Comparison of ENCODE assay signal across 1 cellular context in the genomic region with DNA sequence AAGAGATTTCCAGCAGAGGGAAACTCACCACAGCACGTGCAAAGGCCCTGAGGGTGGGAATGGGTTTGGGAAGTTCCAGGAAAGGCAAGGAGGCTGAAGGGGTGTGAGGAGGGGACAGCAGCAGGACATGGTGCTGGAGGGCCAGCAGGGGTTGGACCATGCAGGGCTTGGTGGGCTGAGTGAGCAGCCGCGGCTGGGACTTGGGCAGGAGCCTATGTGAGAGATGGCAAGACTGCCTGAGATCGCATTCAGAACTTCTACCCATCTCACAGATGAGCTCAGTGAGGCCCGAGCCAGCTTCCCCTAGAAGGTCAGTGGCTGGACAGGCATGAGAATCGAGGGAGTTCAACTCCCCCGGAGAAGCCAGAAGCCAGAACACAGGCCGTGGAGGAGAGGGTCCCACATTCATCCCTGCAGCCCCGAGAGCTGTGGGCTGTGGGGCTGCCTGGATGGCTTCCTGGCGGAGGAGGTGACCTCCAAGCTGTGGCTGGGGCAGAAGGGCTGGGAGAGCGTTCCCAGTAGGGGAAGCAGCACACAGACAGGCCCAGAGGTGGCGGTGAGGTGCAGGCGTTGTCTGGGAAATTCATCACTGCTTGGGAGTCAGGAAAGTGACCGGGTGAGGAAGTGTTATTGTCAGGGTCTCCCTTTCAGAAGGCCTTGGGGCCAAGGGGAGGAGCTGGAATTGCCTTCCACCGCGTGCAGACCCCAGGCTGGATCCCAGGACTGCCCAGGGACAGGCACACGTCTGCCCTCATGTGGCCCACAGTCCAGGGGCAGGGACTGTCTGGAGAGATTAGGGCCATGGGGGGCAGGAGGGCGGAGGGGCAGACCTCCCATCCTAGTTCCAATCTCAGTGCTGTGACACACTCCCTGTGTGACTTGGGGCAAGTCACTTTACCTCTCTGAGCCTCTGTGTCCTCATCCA.
TF ChIP-seq lines count a peak whose summit lies in the region.

No MANE protein-coding gene starts in this region.

TF ChIP-seq in HepG2, 621 proteins besides CTCF, POLR2A, EP300 and RAD21 (continued from another document and continues in another):
- TF ChIP-seq PRDM10 (CRISPR knock-in tag; IDR thresholded peaks at IDR 0.05; ENCODE audit: low read depth): no peak
- TF ChIP-seq, protein P1, sequence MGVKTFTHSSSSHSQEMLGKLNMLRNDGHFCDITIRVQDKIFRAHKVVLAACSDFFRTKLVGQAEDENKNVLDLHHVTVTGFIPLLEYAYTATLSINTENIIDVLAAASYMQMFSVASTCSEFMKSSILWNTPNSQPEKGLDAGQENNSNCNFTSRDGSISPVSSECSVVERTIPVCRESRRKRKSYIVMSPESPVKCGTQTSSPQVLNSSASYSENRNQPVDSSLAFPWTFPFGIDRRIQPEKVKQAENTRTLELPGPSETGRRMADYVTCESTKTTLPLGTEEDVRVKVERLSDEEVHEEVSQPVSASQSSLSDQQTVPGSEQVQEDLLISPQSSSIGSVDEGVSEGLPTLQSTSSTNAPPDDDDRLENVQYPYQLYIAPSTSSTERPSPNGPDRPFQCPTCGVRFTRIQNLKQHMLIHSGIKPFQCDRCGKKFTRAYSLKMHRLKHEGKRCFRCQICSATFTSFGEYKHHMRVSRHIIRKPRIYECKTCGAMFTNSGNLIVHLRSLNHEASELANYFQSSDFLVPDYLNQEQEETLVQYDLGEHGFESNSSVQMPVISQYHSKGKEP (CRISPR knock-in tag; IDR thresholded peaks at IDR 0.05): no peak
- no peak for TF ChIP-seq TCF12 (IDR thresholded peaks at IDR 0.05)
- no peak for TF ChIP-seq TCF12 (CRISPR knock-in tag; IDR thresholded peaks at IDR 0.05)
- TF ChIP-seq KDM3A (CRISPR knock-in tag; IDR thresholded peaks at IDR 0.05; ENCODE audit: low read depth): no peak
- TF ChIP-seq ZNF644 (CRISPR knock-in tag; IDR thresholded peaks at IDR 0.05; ENCODE audit: low read depth): no peak
- TF ChIP-seq, protein P2, sequence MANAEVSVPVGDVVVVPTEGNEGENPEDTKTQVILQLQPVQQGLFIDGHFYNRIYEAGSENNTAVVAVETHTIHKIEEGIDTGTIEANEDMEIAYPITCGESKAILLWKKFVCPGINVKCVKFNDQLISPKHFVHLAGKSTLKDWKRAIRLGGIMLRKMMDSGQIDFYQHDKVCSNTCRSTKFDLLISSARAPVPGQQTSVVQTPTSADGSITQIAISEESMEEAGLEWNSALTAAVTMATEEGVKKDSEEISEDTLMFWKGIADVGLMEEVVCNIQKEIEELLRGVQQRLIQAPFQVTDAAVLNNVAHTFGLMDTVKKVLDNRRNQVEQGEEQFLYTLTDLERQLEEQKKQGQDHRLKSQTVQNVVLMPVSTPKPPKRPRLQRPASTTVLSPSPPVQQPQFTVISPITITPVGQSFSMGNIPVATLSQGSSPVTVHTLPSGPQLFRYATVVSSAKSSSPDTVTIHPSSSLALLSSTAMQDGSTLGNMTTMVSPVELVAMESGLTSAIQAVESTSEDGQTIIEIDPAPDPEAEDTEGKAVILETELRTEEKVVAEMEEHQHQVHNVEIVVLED (CRISPR knock-in tag; IDR thresholded peaks at IDR 0.05; ENCODE audit: borderline replicate concordance): 0 out of 2 replicates have a peak, but pooled peaks have one; percentile 9
- TF ChIP-seq ZNF772 (CRISPR knock-in tag; IDR thresholded peaks at IDR 0.05): no peak
- no peak for TF ChIP-seq ZNF589 (CRISPR knock-in tag; conservative IDR thresholded peaks at IDR 0.05)
- no peak for TF ChIP-seq ATF6 (CRISPR knock-in tag; conservative IDR thresholded peaks at IDR 0.05)
- peak; percentile 98 for TF ChIP-seq ZNF768 (CRISPR knock-in tag; IDR thresholded peaks at IDR 0.05)
- TF ChIP-seq ZNF431 (CRISPR knock-in tag; IDR thresholded peaks at IDR 0.05; ENCODE audit: borderline replicate concordance, low read depth): no peak
- TF ChIP-seq ZBTB4 (CRISPR knock-in tag; IDR thresholded peaks at IDR 0.05; ENCODE audit: borderline replicate concordance): peak; percentile 96; the same call in 1 of the 2 replicates
- no peak for TF ChIP-seq BATF2 (CRISPR knock-in tag; IDR thresholded peaks at IDR 0.05)
- TF ChIP-seq ZNF619 (CRISPR knock-in tag; IDR thresholded peaks at IDR 0.05): 0 out of 2 replicates have a peak, but pooled peaks have one; percentile 15
- no peak for TF ChIP-seq ZNF44 (CRISPR knock-in tag; IDR thresholded peaks at IDR 0.05)
- no peak for TF ChIP-seq THAP7 (CRISPR knock-in tag; IDR thresholded peaks at IDR 0.05)
- no peak for TF ChIP-seq JUNB (CRISPR knock-in tag; IDR thresholded peaks at IDR 0.05; ENCODE audit: borderline replicate concordance)
- TF ChIP-seq RFXANK (CRISPR knock-in tag; IDR thresholded peaks at IDR 0.05): no peak
- no peak for TF ChIP-seq RERE (CRISPR knock-in tag; IDR thresholded peaks at IDR 0.05; ENCODE audit: low read depth)
- peak; percentile 33; the same call in 1 of the 2 replicates for TF ChIP-seq HDAC1 (CRISPR knock-in tag; IDR thresholded peaks at IDR 0.05)
